Comparison of ENCODE assay signal across 1 cellular context in genomic region chr6:33208089-33208967, GRCh38.
TF ChIP-seq lines count a peak whose summit lies in the region.

Gene RING1, plus strand, starts transcription at chr6:33208500. Its CDS starts 323 bp downstream, at chr6:33208823.

TF ChIP-seq in HepG2, 621 proteins besides CTCF, POLR2A, EP300 and RAD21 (continued from another document and continues in another):
- TF ChIP-seq ZFAT (CRISPR knock-in tag; conservative IDR thresholded peaks at IDR 0.05) (no peak; the same call in 1 of the 2 replicates), ZFX (CRISPR knock-in tag; IDR thresholded peaks at IDR 0.05; ENCODE audit: low read depth) (peak; percentile 90), ZHX1 (CRISPR knock-in tag; IDR thresholded peaks at IDR 0.05; ENCODE audit: low read depth) (peak; percentile 98), YY1 (IDR thresholded peaks at IDR 0.05; ENCODE audit: insufficient read depth, insufficient replicate concordance, low read depth, low read length) (peak; percentile 94), POGK (CRISPR knock-in tag; conservative IDR thresholded peaks at IDR 0.05) (peak; percentile 95), ZSCAN12 (CRISPR knock-in tag; IDR thresholded peaks at IDR 0.05) (0 out of 2 replicates have a peak, but pooled peaks have one; percentile 29), ATF7-NPFF (CRISPR knock-in tag; IDR thresholded peaks at IDR 0.05; ENCODE audit: low read depth) (peak; percentile 91), CREM (IDR thresholded peaks at IDR 0.05) (peak; percentile 84), CREM (CRISPR knock-in tag; IDR thresholded peaks at IDR 0.05) (peak; percentile 89), SRSF1 (optimal IDR thresholded peaks at IDR 0.05; ENCODE audit: low read depth, low read length) (peak; percentile 82), PHF21A (CRISPR knock-in tag; IDR thresholded peaks at IDR 0.05) (peak; percentile 32; the same call in 1 of the 2 replicates), MYC (CRISPR knock-in tag; IDR thresholded peaks at IDR 0.05; ENCODE audit: borderline replicate concordance) (peak; percentile 78; the same call in 1 of the 2 replicates), GATAD1 (CRISPR knock-in tag; IDR thresholded peaks at IDR 0.05) (peak; percentile 92), ZNF691 (CRISPR knock-in tag; IDR thresholded peaks at IDR 0.05; ENCODE audit: borderline replicate concordance, low read depth) (no peak; the same call in 1 of the 2 replicates), AGO2 (optimal IDR thresholded peaks at IDR 0.05; ENCODE audit: low read depth, low read length) (peak; percentile 95), PHF20 (CRISPR knock-in tag; IDR thresholded peaks at IDR 0.05) (peak; percentile 83), ARID5B (CRISPR knock-in tag; IDR thresholded peaks at IDR 0.05) (peak; percentile 66; the same call in 1 of the 2 replicates), RXRA (CRISPR knock-in tag; IDR thresholded peaks at IDR 0.05) (peak; percentile 73; the same call in 1 of the 2 replicates), ZNF124 (CRISPR knock-in tag; IDR thresholded peaks at IDR 0.05) (peak; percentile 55; the same call in 1 of the 2 replicates), MIXL1 (CRISPR knock-in tag; IDR thresholded peaks at IDR 0.05) (peak; percentile 42; the same call in 1 of the 2 replicates), ISL2 (CRISPR knock-in tag; IDR thresholded peaks at IDR 0.05) (peak; percentile 53; the same call in 1 of the 2 replicates), SSRP1 (CRISPR knock-in tag; IDR thresholded peaks at IDR 0.05) (0 out of 2 replicates have a peak, but pooled peaks have one; percentile 6), AFF4 (CRISPR knock-in tag; IDR thresholded peaks at IDR 0.05) (0 out of 2 replicates have a peak, but pooled peaks have one; percentile 3), GPN1 (CRISPR knock-in tag; IDR thresholded peaks at IDR 0.05; ENCODE audit: borderline replicate concordance) (0 out of 2 replicates have a peak, but pooled peaks have one; percentile 85), ZNF891 (CRISPR knock-in tag; IDR thresholded peaks at IDR 0.05) (peak; percentile 77), ZNF543 (CRISPR knock-in tag; IDR thresholded peaks at IDR 0.05) (peak; percentile 55; the same call in 1 of the 2 replicates), ZNF772 (CRISPR knock-in tag; IDR thresholded peaks at IDR 0.05) (peak; percentile 85; the same call in 1 of the 2 replicates), ZNF337 (CRISPR knock-in tag; IDR thresholded peaks at IDR 0.05; ENCODE audit: borderline replicate concordance, low read depth) (no peak), ZNF558 (CRISPR knock-in tag; IDR thresholded peaks at IDR 0.05; ENCODE audit: borderline replicate concordance) (peak; percentile 91; the same call in 1 of the 2 replicates), ZNF547 (CRISPR knock-in tag; IDR thresholded peaks at IDR 0.05) (peak; percentile 81; the same call in 1 of the 2 replicates), TSC22D2 (CRISPR knock-in tag; IDR thresholded peaks at IDR 0.05; ENCODE audit: borderline replicate concordance) (no peak), SMAD3 (CRISPR knock-in tag; IDR thresholded peaks at IDR 0.05) (peak; percentile 34; the same call in 1 of the 2 replicates), BCL6 (CRISPR knock-in tag; IDR thresholded peaks at IDR 0.05) (peak; percentile 65), ZNF563 (CRISPR knock-in tag; IDR thresholded peaks at IDR 0.05) (peak; percentile 69; the same call in 1 of the 2 replicates), SPEN (CRISPR knock-in tag; IDR thresholded peaks at IDR 0.05; ENCODE audit: low read depth) (peak; percentile 96), KMT2B (CRISPR knock-in tag; IDR thresholded peaks at IDR 0.05) (peak; percentile 91), KDM4B (CRISPR knock-in tag; IDR thresholded peaks at IDR 0.05) (peak; percentile 75), DNMT1 (CRISPR knock-in tag; IDR thresholded peaks at IDR 0.05) (peak; percentile 97), GMEB2 (CRISPR knock-in tag; IDR thresholded peaks at IDR 0.05; ENCODE audit: low read depth) (peak; percentile 45; the same call in 1 of the 2 replicates), GPBP1L1 (CRISPR knock-in tag; IDR thresholded peaks at IDR 0.05) (no peak), ZNF768 (CRISPR knock-in tag; IDR thresholded peaks at IDR 0.05) (peak; percentile 74), RCOR2 (CRISPR knock-in tag; IDR thresholded peaks at IDR 0.05) (no peak), HNRNPK (IDR thresholded peaks at IDR 0.05; ENCODE audit: low read depth, low read length, poor library complexity, severe bottlenecking) (peak; percentile 51), KDM5B (CRISPR knock-in tag; IDR thresholded peaks at IDR 0.05; ENCODE audit: borderline replicate concordance) (peak; percentile 98), ZNF784 (CRISPR knock-in tag; IDR thresholded peaks at IDR 0.05; ENCODE audit: borderline replicate concordance) (no peak; the same call in 1 of the 2 replicates), SKI (IDR thresholded peaks at IDR 0.05; ENCODE audit: partially characterized antibody) (peak; percentile 53), TMF1 (CRISPR knock-in tag; IDR thresholded peaks at IDR 0.05; ENCODE audit: low read depth) (peak; percentile 79; the same call in 1 of the 2 replicates), ZNF629 (CRISPR knock-in tag; conservative IDR thresholded peaks at IDR 0.05) (no peak)
- TF ChIP-seq, protein P1, sequence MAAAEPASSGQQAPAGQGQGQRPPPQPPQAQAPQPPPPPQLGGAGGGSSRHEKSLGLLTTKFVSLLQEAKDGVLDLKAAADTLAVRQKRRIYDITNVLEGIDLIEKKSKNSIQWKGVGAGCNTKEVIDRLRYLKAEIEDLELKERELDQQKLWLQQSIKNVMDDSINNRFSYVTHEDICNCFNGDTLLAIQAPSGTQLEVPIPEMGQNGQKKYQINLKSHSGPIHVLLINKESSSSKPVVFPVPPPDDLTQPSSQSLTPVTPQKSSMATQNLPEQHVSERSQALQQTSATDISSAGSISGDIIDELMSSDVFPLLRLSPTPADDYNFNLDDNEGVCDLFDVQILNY (CRISPR knock-in tag; conservative IDR thresholded peaks at IDR 0.05), result peak; percentile 78
